Comparison of ENCODE assay signal across 11 cellular contexts in genomic region chr15:63490345-63491034, GRCh38. TPM values are rescaled to one million over a fixed set of nuclear protein-coding genes. Genes with fewer than 3 reads are reported as not detected.
DNase-seq lines count a peak whose midpoint lies in the region; ATAC-seq and TF ChIP-seq lines count a peak whose summit lies in the region.
"Had no signal": no experiment of that assay in that cellular context is flagged by ENCODE, and none has a peak within 500 bp of the region (broad histone marks: within the 10 kb centered on the region; RNA-seq: fewer than 3 reads in every experiment).

No MANE protein-coding gene starts in this region.

- H3K4me1 Mint-ChIP-seq in stimulated activated naive CD8-positive, alpha-beta T cell treated with anti-CD3 and anti-CD28 coated beads, Interleukin-15, Interleukin-2, amounts not matched to agents 100 ng/mL and 50 ng/mL, for 24 hours (ENCODE audit: low read depth), result peaks cover 79% of the 10 kb centered on the region

- peaks cover 0 to 16% (median 8%) of the 10 kb centered on the region in 3 donors for H3K4me1 ChIP-seq in gastroesophageal sphincter

- no peak overlapping the region for H3K4me3 Mint-ChIP-seq in stimulated activated naive CD8-positive, alpha-beta T cell treated with anti-CD3 and anti-CD28 coated beads, Interleukin-15, Interleukin-2, amounts not matched to agents 100 ng/mL and 50 ng/mL, for 24 hours
- H3K4me3 Mint-ChIP-seq: nephron had no signal

- H3K36me3 ChIP-seq in gastroesophageal sphincter, result no peaks in the 10 kb centered on the region
- H3K36me3 ChIP-seq in brain microvascular endothelial cell (replicated peaks), result no peaks in the 10 kb centered on the region

- H3K9me3 Mint-ChIP-seq in stimulated activated naive CD8-positive, alpha-beta T cell treated with anti-CD3 and anti-CD28 coated beads, Interleukin-15, Interleukin-2, amounts not matched to agents 100 ng/mL and 50 ng/mL, for 24 hours, result no peaks in the 10 kb centered on the region
- H3K9me3 Mint-ChIP-seq: nephron had no signal

- H3K27me3 Mint-ChIP-seq in stimulated activated naive CD8-positive, alpha-beta T cell treated with anti-CD3 and anti-CD28 coated beads, Interleukin-15, Interleukin-2, amounts not matched to agents 100 ng/mL and 50 ng/mL, for 24 hours, result no peaks in the 10 kb centered on the region

- H3K27ac ChIP-seq in gastroesophageal sphincter (peak overlapping the region in 3 of 4 donors; percentile 24 to 37 (median 27)), brain microvascular endothelial cell (no peak overlapping the region)

- peak overlapping the region; percentile 74 for H3K27ac Mint-ChIP-seq in stimulated activated naive CD8-positive, alpha-beta T cell treated with anti-CD3 and anti-CD28 coated beads, Interleukin-15, Interleukin-2, amounts not matched to agents 100 ng/mL and 50 ng/mL, for 24 hours
- H3K27ac Mint-ChIP-seq: nephron had no signal

- H3K27me3 ChIP-seq in gastroesophageal sphincter (no peaks in the 10 kb centered on the region), brain microvascular endothelial cell (replicated peaks) (no peaks in the 10 kb centered on the region)

- no peaks in the 10 kb centered on the region for H3K36me3 Mint-ChIP-seq in stimulated activated naive CD8-positive, alpha-beta T cell treated with anti-CD3 and anti-CD28 coated beads, Interleukin-15, Interleukin-2, amounts not matched to agents 100 ng/mL and 50 ng/mL, for 24 hours (ENCODE audit: low read depth)

- TF ChIP-seq CTCF in gastroesophageal sphincter (IDR thresholded peaks at IDR 0.05) (no peak), brain microvascular endothelial cell (IDR thresholded peaks at IDR 0.05; ENCODE audit: low read depth, low read length, missing control alignments) (no peak)

- no peak for TF ChIP-seq EP300 in gastroesophageal sphincter (IDR thresholded peaks at IDR 0.05)

- ATAC-seq in gastroesophageal sphincter, result peak; percentile 26

- H3K4me3 ChIP-seq in gastroesophageal sphincter, result no peak overlapping the region
- H3K4me3 ChIP-seq in brain microvascular endothelial cell (ENCODE audit: low read depth, low read length), result no peak overlapping the region

- 88 to 91% methylated on average over 4 of the region's 4 CpGs for WGBS in gastroesophageal sphincter (ENCODE audit: low coverage in 1 of 2), 2 donors

- no peaks in the 10 kb centered on the region for H3K9me3 ChIP-seq in gastroesophageal sphincter
- H3K9me3 ChIP-seq: SK-N-SH had no signal

- in situ Hi-C loops in brain microvascular endothelial cell (cut with HindIII; ENCODE audit: low pct_ligation_motif_present, low sequenced_read_pairs), result no loop called here

- TF ChIP-seq POLR2A in gastroesophageal sphincter (IDR thresholded peaks at IDR 0.05), result no peak

- peak; percentile 46 for DNase-seq in NCI-H510A treated with DMSO at 0.1 percent for 48 hours (lab: John Stamatoyannopoulos, UW)
- no peak for DNase-seq in NCI-H510A (lab: John Stamatoyannopoulos, UW)
- peak; percentile 97 for DNase-seq in NCI-H524 treated with DMSO at 0.1 percent for 48 hours (lab: John Stamatoyannopoulos, UW)
- DNase-seq in NCI-H2029 (lab: John Stamatoyannopoulos, UW), result no peak
- no peak for DNase-seq in HK-2 (ENCODE audit: unreplicated experiment)
- no peak for DNase-seq in brain microvascular endothelial cell
- DNase-seq: NCI-H1694 treated with DMSO at 0.1 percent for 48 hours, SK-N-SH had no signal

RNA-seq across cellular contexts. Expression of gene USP3, which starts 13.9 kb away (rescaled TPM):
- 10 to 100 TPM; 36.6 to 50.3 (median 45.5) TPM for total RNA-seq in gastroesophageal sphincter

Comparison
In these comparisons a context has a peak if more than half of its experiments do, and no peak if none do; other contexts are left out.
1. DNase-seq: peak in NCI-H510A treated with DMSO at 0.1 percent for 48 hours (single experiment) and NCI-H524 treated with DMSO at 0.1 percent for 48 hours (single experiment); none in NCI-H510A (single experiment), NCI-H2029 (single experiment), HK-2 (single experiment) and brain microvascular endothelial cell (single experiment).